Comparison of ENCODE assay signal across 2 cellular contexts in the genomic region with DNA sequence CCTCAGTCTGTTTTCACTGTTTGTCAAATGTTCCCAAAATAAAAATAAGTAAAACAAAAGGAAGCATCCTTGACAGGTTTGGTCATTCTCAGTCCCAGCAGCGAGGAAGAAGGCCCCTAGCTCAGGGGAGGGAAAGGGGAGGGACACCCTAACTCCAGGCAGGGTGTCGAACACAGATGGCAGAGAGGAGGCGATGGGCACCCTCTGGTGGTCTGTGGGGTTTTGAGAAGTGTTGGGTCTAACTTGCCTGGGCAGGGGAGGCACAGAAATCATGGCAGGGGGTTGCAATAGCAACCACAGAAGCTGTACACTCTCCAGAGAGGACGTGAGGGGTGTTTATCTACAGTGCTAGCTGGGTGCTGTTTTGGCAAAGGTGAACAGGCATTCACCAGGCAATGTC.
TF ChIP-seq lines count a peak whose summit lies in the region.

No MANE protein-coding gene starts in this region.

TF ChIP-seq in SK-N-SH, 30 proteins besides CTCF, POLR2A, EP300 and RAD21 (continued from another document):
- TF ChIP-seq, protein P1, sequence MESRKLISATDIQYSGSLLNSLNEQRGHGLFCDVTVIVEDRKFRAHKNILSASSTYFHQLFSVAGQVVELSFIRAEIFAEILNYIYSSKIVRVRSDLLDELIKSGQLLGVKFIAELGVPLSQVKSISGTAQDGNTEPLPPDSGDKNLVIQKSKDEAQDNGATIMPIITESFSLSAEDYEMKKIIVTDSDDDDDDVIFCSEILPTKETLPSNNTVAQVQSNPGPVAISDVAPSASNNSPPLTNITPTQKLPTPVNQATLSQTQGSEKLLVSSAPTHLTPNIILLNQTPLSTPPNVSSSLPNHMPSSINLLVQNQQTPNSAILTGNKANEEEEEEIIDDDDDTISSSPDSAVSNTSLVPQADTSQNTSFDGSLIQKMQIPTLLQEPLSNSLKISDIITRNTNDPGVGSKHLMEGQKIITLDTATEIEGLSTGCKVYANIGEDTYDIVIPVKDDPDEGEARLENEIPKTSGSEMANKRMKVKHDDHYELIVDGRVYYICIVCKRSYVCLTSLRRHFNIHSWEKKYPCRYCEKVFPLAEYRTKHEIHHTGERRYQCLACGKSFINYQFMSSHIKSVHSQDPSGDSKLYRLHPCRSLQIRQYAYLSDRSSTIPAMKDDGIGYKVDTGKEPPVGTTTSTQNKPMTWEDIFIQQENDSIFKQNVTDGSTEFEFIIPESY (IDR thresholded peaks at IDR 0.05; ENCODE audit: borderline replicate concordance, low read depth) = no peak
- no peak for TF ChIP-seq TAF1 (IDR thresholded peaks at IDR 0.05; ENCODE audit: borderline replicate concordance, low read depth, low read length)
- TF ChIP-seq, protein P2, sequence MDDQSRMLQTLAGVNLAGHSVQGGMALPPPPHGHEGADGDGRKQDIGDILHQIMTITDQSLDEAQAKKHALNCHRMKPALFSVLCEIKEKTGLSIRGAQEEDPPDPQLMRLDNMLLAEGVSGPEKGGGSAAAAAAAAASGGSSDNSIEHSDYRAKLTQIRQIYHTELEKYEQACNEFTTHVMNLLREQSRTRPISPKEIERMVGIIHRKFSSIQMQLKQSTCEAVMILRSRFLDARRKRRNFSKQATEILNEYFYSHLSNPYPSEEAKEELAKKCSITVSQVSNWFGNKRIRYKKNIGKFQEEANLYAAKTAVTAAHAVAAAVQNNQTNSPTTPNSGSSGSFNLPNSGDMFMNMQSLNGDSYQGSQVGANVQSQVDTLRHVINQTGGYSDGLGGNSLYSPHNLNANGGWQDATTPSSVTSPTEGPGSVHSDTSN (IDR thresholded peaks at IDR 0.05) = no peak
- TF ChIP-seq, protein P3, sequence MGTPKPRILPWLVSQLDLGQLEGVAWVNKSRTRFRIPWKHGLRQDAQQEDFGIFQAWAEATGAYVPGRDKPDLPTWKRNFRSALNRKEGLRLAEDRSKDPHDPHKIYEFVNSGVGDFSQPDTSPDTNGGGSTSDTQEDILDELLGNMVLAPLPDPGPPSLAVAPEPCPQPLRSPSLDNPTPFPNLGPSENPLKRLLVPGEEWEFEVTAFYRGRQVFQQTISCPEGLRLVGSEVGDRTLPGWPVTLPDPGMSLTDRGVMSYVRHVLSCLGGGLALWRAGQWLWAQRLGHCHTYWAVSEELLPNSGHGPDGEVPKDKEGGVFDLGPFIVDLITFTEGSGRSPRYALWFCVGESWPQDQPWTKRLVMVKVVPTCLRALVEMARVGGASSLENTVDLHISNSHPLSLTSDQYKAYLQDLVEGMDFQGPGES (IDR thresholded peaks at IDR 0.05; ENCODE audit: low read depth, low read length) = no peak
- no peak for TF ChIP-seq NRF1 (IDR thresholded peaks at IDR 0.05; ENCODE audit: low read depth, low read length)

TF ChIP-seq in SK-N-SH treated with all-trans-retinoic acid at 6 μM for 48 hours, 23 proteins besides CTCF, POLR2A, EP300 and RAD21 (continued from another document):
- TF ChIP-seq, protein P4, sequence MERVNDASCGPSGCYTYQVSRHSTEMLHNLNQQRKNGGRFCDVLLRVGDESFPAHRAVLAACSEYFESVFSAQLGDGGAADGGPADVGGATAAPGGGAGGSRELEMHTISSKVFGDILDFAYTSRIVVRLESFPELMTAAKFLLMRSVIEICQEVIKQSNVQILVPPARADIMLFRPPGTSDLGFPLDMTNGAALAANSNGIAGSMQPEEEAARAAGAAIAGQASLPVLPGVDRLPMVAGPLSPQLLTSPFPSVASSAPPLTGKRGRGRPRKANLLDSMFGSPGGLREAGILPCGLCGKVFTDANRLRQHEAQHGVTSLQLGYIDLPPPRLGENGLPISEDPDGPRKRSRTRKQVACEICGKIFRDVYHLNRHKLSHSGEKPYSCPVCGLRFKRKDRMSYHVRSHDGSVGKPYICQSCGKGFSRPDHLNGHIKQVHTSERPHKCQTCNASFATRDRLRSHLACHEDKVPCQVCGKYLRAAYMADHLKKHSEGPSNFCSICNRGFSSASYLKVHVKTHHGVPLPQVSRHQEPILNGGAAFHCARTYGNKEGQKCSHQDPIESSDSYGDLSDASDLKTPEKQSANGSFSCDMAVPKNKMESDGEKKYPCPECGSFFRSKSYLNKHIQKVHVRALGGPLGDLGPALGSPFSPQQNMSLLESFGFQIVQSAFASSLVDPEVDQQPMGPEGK (CRISPR knock-in tag; IDR thresholded peaks at IDR 0.05; ENCODE audit: borderline replicate concordance) = no peak
- TF ChIP-seq, protein P5, sequence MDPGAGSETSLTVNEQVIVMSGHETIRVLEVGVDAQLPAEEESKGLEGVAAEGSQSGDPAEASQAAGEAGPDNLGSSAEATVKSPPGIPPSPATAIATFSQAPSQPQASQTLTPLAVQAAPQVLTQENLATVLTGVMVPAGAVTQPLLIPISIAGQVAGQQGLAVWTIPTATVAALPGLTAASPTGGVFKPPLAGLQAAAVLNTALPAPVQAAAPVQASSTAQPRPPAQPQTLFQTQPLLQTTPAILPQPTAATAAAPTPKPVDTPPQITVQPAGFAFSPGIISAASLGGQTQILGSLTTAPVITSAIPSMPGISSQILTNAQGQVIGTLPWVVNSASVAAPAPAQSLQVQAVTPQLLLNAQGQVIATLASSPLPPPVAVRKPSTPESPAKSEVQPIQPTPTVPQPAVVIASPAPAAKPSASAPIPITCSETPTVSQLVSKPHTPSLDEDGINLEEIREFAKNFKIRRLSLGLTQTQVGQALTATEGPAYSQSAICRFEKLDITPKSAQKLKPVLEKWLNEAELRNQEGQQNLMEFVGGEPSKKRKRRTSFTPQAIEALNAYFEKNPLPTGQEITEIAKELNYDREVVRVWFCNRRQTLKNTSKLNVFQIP (CRISPR knock-in tag; IDR thresholded peaks at IDR 0.05; ENCODE audit: borderline replicate concordance, low read depth) = no peak
- TF ChIP-seq GLIS3 (CRISPR knock-in tag; IDR thresholded peaks at IDR 0.05) (no peak), CSDC2 (CRISPR knock-in tag; IDR thresholded peaks at IDR 0.05) (no peak), ISL1 (CRISPR knock-in tag; IDR thresholded peaks at IDR 0.05) (no peak), TCF4 (CRISPR knock-in tag; IDR thresholded peaks at IDR 0.05; ENCODE audit: borderline replicate concordance) (no peak), ZFP3 (CRISPR knock-in tag; IDR thresholded peaks at IDR 0.05) (no peak), ZNF565 (CRISPR knock-in tag; conservative IDR thresholded peaks at IDR 0.05; ENCODE audit: low read depth) (no peak), BACH2 (CRISPR knock-in tag; IDR thresholded peaks at IDR 0.05; ENCODE audit: borderline replicate concordance) (no peak), TOX (CRISPR knock-in tag; IDR thresholded peaks at IDR 0.05; ENCODE audit: borderline replicate concordance) (no peak)
